ENCODE assay signal across 26 cellular contexts in the genomic region with DNA sequence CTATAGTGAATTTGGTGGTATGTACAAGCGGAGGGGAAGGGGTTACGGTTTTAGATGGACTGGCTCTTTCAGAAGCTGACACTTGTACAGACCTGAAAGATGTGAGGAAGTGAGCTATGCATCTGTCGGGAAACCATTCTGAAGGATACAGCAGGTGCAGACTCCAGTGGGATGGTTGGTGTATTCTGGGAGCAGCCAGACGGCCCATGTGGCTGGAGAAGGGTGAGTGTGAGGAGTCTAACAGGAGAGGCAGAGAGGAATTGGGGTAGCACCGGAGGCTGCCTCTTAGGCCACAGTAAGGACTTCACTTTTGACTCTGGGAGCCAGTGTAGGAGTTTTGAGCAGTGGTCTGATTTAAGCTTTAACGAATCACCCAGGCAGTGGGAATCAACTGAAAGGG.
"Had no signal": no experiment of that assay in that cellular context is flagged by ENCODE, and none has a peak within 500 bp of the region (broad histone marks: within the 10 kb centered on the region; RNA-seq: fewer than 3 reads in every experiment).

No MANE protein-coding gene starts in this region.

- H3K9me3 ChIP-seq: colonic mucosa, gastrocnemius medialis, left ventricle myocardium inferior, right atrium auricular region, SK-N-SH, tibial nerve had no signal

- H3K36me3 ChIP-seq: colonic mucosa had no signal

- H3K4me3 ChIP-seq: colonic mucosa, gastrocnemius medialis, hepatocyte, left ventricle myocardium inferior, lung, right atrium auricular region, spleen, tibial nerve had no signal

- H3K27me3 Mint-ChIP-seq: activated naive CD4-positive, alpha-beta T cell treated with anti-CD3 and anti-CD28 coated beads, Interleukin-2, amount 50 U/mL, for 24 hours; activated naive CD8-positive, alpha-beta T cell treated with anti-CD3 and anti-CD28 coated beads, Interleukin-2, amount 50 U/mL, for 24 hours had no signal

- H3K27ac ChIP-seq: colonic mucosa, gastrocnemius medialis, hepatocyte, left ventricle myocardium inferior, parathyroid adenoma, right atrium auricular region, spleen, tibial nerve had no signal

- H3K4me1 ChIP-seq: colonic mucosa, gastrocnemius medialis, left ventricle myocardium inferior, parathyroid adenoma, right atrium auricular region, spleen had no signal

- H3K27ac Mint-ChIP-seq: activated naive CD4-positive, alpha-beta T cell treated with anti-CD3 and anti-CD28 coated beads, Interleukin-2, amount 50 U/mL, for 24 hours; activated naive CD8-positive, alpha-beta T cell treated with anti-CD3 and anti-CD28 coated beads, Interleukin-2, amount 50 U/mL, for 24 hours; T-helper 1 cell treated with Interleukin-12 subunit alpha and Interleukin-12 subunit beta and Interleukin-4 antibody, amounts not matched to agents 30 μg/mL and 1 μg/mL, for 36 hours had no signal

- H3K27me3 ChIP-seq: colonic mucosa, gastrocnemius medialis, hepatocyte, right atrium auricular region, spleen, tibial nerve had no signal

- H3K4me3 Mint-ChIP-seq: activated naive CD4-positive, alpha-beta T cell treated with anti-CD3 and anti-CD28 coated beads, Interleukin-2, amount 50 U/mL, for 24 hours; activated naive CD8-positive, alpha-beta T cell treated with anti-CD3 and anti-CD28 coated beads, Interleukin-2, amount 50 U/mL, for 24 hours; naive B cell; nephron progenitor cell; T-helper 1 cell treated with Interleukin-12 subunit alpha and Interleukin-12 subunit beta and Interleukin-4 antibody, amounts not matched to agents 30 μg/mL and 1 μg/mL, for 36 hours had no signal

- ATAC-seq: activated naive CD8-positive, alpha-beta T cell treated with anti-CD3 and anti-CD28 coated beads, Interleukin-2, amount 50 U/mL, for 24 hours; gastrocnemius medialis had no signal

- H3K9me3 Mint-ChIP-seq: activated naive CD4-positive, alpha-beta T cell treated with anti-CD3 and anti-CD28 coated beads, Interleukin-2, amount 50 U/mL, for 24 hours; activated naive CD8-positive, alpha-beta T cell treated with anti-CD3 and anti-CD28 coated beads, Interleukin-2, amount 50 U/mL, for 24 hours; naive B cell; nephron progenitor cell; T-helper 1 cell treated with Interleukin-12 subunit alpha and Interleukin-12 subunit beta and Interleukin-4 antibody, amounts not matched to agents 30 μg/mL and 1 μg/mL, for 36 hours had no signal

- H3K4me1 Mint-ChIP-seq: activated naive CD4-positive, alpha-beta T cell treated with anti-CD3 and anti-CD28 coated beads, Interleukin-2, amount 50 U/mL, for 24 hours; naive B cell; nephron progenitor cell had no signal

- DNase-seq: activated CD4-positive, alpha-beta T cell treated with anti-CD3 and anti-CD28 coated beads for 1 hour; activated CD4-positive, alpha-beta T cell treated with anti-CD3 and anti-CD28 coated beads, Interleukin-2, amount 50 U/mL, for 48 hours; activated CD8-positive, alpha-beta memory T cell treated with anti-CD3 and anti-CD28 coated beads for 24 hours; activated naive CD8-positive, alpha-beta T cell treated with anti-CD3 and anti-CD28 coated beads, Interleukin-2, amount 50 U/mL, for 24 hours; cerebellar nuclear complex; colonic mucosa; effector memory CD4-positive, alpha-beta T cell; erythroblast; gastrocnemius medialis; islet precursor cell; left ventricle myocardium inferior; naive B cell; nephron progenitor cell; nucleus accumbens; SK-N-SH; spleen; stimulated activated naive CD4-positive, alpha-beta T cell; SW 1271; T-helper 9 cell had no signal
